ENCODE assay signal across 1 cellular context in genomic region chr5:134245101-134245604, GRCh38.
TF ChIP-seq lines count a peak whose summit lies in the region.

No MANE protein-coding gene starts in this region.

TF ChIP-seq in HepG2, 621 proteins besides CTCF, POLR2A, EP300 and RAD21 (continued from another document and continues in another):
- TF ChIP-seq AFF4 (CRISPR knock-in tag; IDR thresholded peaks at IDR 0.05) (no peak), ZNF441 (CRISPR knock-in tag; IDR thresholded peaks at IDR 0.05; ENCODE audit: borderline replicate concordance) (no peak), NR0B2 (CRISPR knock-in tag; IDR thresholded peaks at IDR 0.05) (no peak), MNT (IDR thresholded peaks at IDR 0.05) (no peak), HDAC2 (CRISPR knock-in tag; IDR thresholded peaks at IDR 0.05) (peak; percentile 55; the same call in 1 of the 2 replicates), ELF4 (CRISPR knock-in tag; IDR thresholded peaks at IDR 0.05; ENCODE audit: borderline replicate concordance) (no peak), RXRB (CRISPR knock-in tag; IDR thresholded peaks at IDR 0.05; ENCODE audit: borderline replicate concordance) (peak; percentile 62; the same call in 1 of the 2 replicates), ARID5B (CRISPR knock-in tag; IDR thresholded peaks at IDR 0.05) (peak; percentile 89), ZNF891 (CRISPR knock-in tag; IDR thresholded peaks at IDR 0.05) (no peak), FOXP1 (IDR thresholded peaks at IDR 0.05) (no peak), FOXP1 (CRISPR knock-in tag; IDR thresholded peaks at IDR 0.05) (peak; percentile 59), MED1 (CRISPR knock-in tag; IDR thresholded peaks at IDR 0.05) (peak; percentile 64), ZBTB49 (CRISPR knock-in tag; IDR thresholded peaks at IDR 0.05; ENCODE audit: borderline replicate concordance) (no peak), NKX3-1 (CRISPR knock-in tag; IDR thresholded peaks at IDR 0.05) (no peak), ATF7 (IDR thresholded peaks at IDR 0.05) (no peak), ATF7 (CRISPR knock-in tag; IDR thresholded peaks at IDR 0.05) (peak; percentile 42; the same call in 1 of the 2 replicates), KAT8 (CRISPR knock-in tag; IDR thresholded peaks at IDR 0.05) (peak; percentile 37; the same call in 1 of the 2 replicates), ZNF362 (CRISPR knock-in tag; IDR thresholded peaks at IDR 0.05; ENCODE audit: borderline replicate concordance) (0 out of 2 replicates have a peak, but pooled peaks have one; percentile 17), ZNF180 (CRISPR knock-in tag; IDR thresholded peaks at IDR 0.05; ENCODE audit: borderline replicate concordance, low read depth) (no peak), KDM3A (CRISPR knock-in tag; IDR thresholded peaks at IDR 0.05; ENCODE audit: low read depth) (0 out of 2 replicates have a peak, but pooled peaks have one; percentile 23), GLMP (CRISPR knock-in tag; IDR thresholded peaks at IDR 0.05; ENCODE audit: borderline replicate concordance) (no peak), U2AF1 (optimal IDR thresholded peaks at IDR 0.05; ENCODE audit: low read depth, low read length) (no peak), MYPOP (CRISPR knock-in tag; IDR thresholded peaks at IDR 0.05) (no peak), ZNF160 (CRISPR knock-in tag; IDR thresholded peaks at IDR 0.05) (no peak), E2F1 (CRISPR knock-in tag; IDR thresholded peaks at IDR 0.05) (no peak), ZZZ3 (CRISPR knock-in tag; IDR thresholded peaks at IDR 0.05; ENCODE audit: borderline replicate concordance) (no peak), TEAD3 (CRISPR knock-in tag; optimal IDR thresholded peaks at IDR 0.05; ENCODE audit: borderline replicate concordance) (peak; percentile 92), TFDP1 (CRISPR knock-in tag; IDR thresholded peaks at IDR 0.05; ENCODE audit: borderline replicate concordance) (no peak), ZNF589 (CRISPR knock-in tag; conservative IDR thresholded peaks at IDR 0.05) (no peak), SAP130 (CRISPR knock-in tag; IDR thresholded peaks at IDR 0.05; ENCODE audit: low read depth) (peak; percentile 71), SIX1 (CRISPR knock-in tag; IDR thresholded peaks at IDR 0.05; ENCODE audit: borderline replicate concordance) (peak; percentile 58; the same call in 1 of the 2 replicates), BCL6 (CRISPR knock-in tag; IDR thresholded peaks at IDR 0.05) (peak; percentile 32; the same call in 1 of the 2 replicates), TFAP4 (IDR thresholded peaks at IDR 0.05; ENCODE audit: borderline replicate concordance, low read depth) (peak; percentile 14; the same call in 1 of the 2 replicates), NCOA5 (CRISPR knock-in tag; IDR thresholded peaks at IDR 0.05) (no peak), TOPORS (CRISPR knock-in tag; IDR thresholded peaks at IDR 0.05) (no peak)
